ENCODE assay signal across 1 cellular context in the genomic region with DNA sequence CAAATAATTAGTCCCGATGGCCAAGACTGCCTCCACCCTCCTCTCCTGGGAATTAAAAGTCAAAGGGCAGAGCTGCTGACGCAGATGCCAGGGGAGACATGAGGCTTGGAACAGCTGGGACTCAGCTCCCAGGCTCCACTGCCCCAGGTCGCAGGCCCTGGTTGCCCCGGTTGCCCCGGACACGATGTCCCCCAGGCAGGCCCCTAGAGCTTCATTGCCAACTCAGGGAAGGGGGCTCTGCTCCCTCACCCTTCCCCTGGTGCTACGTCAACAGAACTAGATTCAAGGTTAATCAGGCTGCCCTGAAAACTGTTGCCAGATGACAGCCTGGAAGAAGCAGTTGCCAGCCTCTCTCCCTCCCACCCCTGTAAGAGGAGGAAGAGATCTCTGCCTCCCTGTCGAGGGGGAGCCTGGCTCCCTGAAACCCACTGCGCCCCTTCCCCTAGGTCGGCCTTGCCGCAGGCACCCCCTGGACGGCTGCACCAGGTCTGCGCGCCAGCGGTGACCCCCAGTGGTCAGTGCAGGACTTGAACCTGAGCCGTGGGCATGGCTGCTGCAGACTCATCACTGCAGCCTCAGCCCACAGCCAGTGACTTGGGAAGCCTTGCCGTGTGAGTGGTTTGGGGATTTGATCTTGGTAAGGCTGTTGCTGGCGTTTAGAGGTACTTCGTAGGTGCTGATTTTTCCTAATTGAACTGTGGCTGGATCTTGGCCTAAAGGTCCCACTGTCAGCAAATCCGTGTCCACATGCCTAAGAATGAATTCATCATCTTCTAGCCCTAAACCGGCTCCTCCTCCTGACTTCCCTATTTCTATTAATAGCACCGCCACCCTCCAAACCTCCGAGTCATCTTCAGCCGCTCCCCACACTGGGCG.
A peak's percentile ranks its signal among the peaks of the same experiment; 100 is the strongest.
TF ChIP-seq lines count a peak whose summit lies in the region.

No MANE protein-coding gene starts in this region.

TF ChIP-seq in IMR-90, 13 proteins besides CTCF, POLR2A, EP300 and RAD21 (continued from another document):
- no peak; the same call in 1 of the 2 replicates for TF ChIP-seq USF2 (IDR thresholded peaks at IDR 0.05; ENCODE audit: low read depth, low read length)
- no peak for TF ChIP-seq BHLHE40 (IDR thresholded peaks at IDR 0.05; ENCODE audit: low read depth, low read length)
- no peak for TF ChIP-seq FOS (IDR thresholded peaks at IDR 0.05; ENCODE audit: low read depth, low read length)
- TF ChIP-seq NFE2L2 (IDR thresholded peaks at IDR 0.05; ENCODE audit: low read depth, low read length): no peak; the same call in 1 of the 2 replicates
- TF ChIP-seq RCOR1 (IDR thresholded peaks at IDR 0.05; ENCODE audit: insufficient replicate concordance, low read length): peak; percentile 13
- TF ChIP-seq CEBPB (IDR thresholded peaks at IDR 0.05; ENCODE audit: low read depth, low read length): no peak
- no peak for TF ChIP-seq ELK1 (IDR thresholded peaks at IDR 0.05; ENCODE audit: borderline replicate concordance, low read depth, low read length)
- TF ChIP-seq MXI1 (IDR thresholded peaks at IDR 0.05; ENCODE audit: borderline replicate concordance, low read depth, low read length): 0 out of 2 replicates have a peak, but pooled peaks have one; percentile 28
- 0 out of 2 replicates have a peak, but pooled peaks have one; percentile 39 for TF ChIP-seq CHD1 (IDR thresholded peaks at IDR 0.05; ENCODE audit: low read depth, low read length)
- TF ChIP-seq MAZ (IDR thresholded peaks at IDR 0.05; ENCODE audit: borderline replicate concordance, low read depth, low read length): peak; percentile 19; the same call in 1 of the 2 replicates
- peak; percentile 70 for TF ChIP-seq MAFK (IDR thresholded peaks at IDR 0.05; ENCODE audit: low read depth, low read length)
- TF ChIP-seq RFX5 (IDR thresholded peaks at IDR 0.05; ENCODE audit: low read depth, low read length): no peak
TF ChIP-seq in IMR-90: peak in this region for 6.
